16 cellular contexts compared by ENCODE assay signal in genomic region chr3:24765399-24765798, GRCh38.
A peak's percentile ranks its signal among the peaks of the same experiment; 100 is the strongest.
DNase-seq lines count a peak whose midpoint lies in the region; TF ChIP-seq lines count a peak whose summit lies in the region.
"Had no signal": no experiment of that assay in that cellular context is flagged by ENCODE, and none has a peak within 500 bp of the region (broad histone marks: within the 10 kb centered on the region; RNA-seq: fewer than 3 reads in every experiment).

No MANE protein-coding gene starts in this region.

- no peaks in the 10 kb centered on the region for H3K9me2 ChIP-seq in hepatocyte (replicated peaks; ENCODE audit: insufficient read depth)

- peak overlapping the region; percentile 37 for H3K27ac ChIP-seq in hepatocyte
- peak overlapping the region; percentile 95 for H3K27ac ChIP-seq in smooth muscle cell (ENCODE audit: low read depth)
- H3K27ac ChIP-seq: 22Rv1, BLaER1, C4-2B had no signal

- H3K4me2 ChIP-seq in hepatocyte: no peak overlapping the region
- H3K4me2 ChIP-seq in smooth muscle cell: peak overlapping the region; percentile 65
- H3K4me2 ChIP-seq: BLaER1, GM23338 had no signal

- H4K20me1 ChIP-seq in hepatocyte (ENCODE audit: insufficient read depth, poor library complexity, severe bottlenecking) (no peaks in the 10 kb centered on the region), smooth muscle cell (ENCODE audit: low read depth) (no peaks in the 10 kb centered on the region)
- H4K20me1 ChIP-seq: BLaER1 had no signal

- H3K36me3 ChIP-seq in hepatocyte (replicated peaks; ENCODE audit: insufficient read depth, low read depth): no peaks in the 10 kb centered on the region
- H3K36me3 ChIP-seq in smooth muscle cell (ENCODE audit: low read depth): no peaks in the 10 kb centered on the region
- H3K36me3 ChIP-seq: BLaER1 had no signal

- no peak overlapping the region for H2AFZ ChIP-seq in hepatocyte
- no peak overlapping the region for H2AFZ ChIP-seq in smooth muscle cell (ENCODE audit: low read depth)
- H2AFZ ChIP-seq: GM23338 had no signal

- TF ChIP-seq CTCF in hepatocyte (IDR thresholded peaks at IDR 0.05; ENCODE audit: poor library complexity) (no peak), smooth muscle cell (IDR thresholded peaks at IDR 0.05; ENCODE audit: borderline replicate concordance, insufficient read depth, poor library complexity, severe bottlenecking) (no peak)

- peaks cover 13% of the 10 kb centered on the region for H3F3A ChIP-seq in smooth muscle cell (ENCODE audit: low read depth)

- H3K4me3 ChIP-seq in hepatocyte: no peak overlapping the region
- H3K4me3 ChIP-seq in smooth muscle cell: no peak overlapping the region
- H3K4me3 ChIP-seq: BLaER1, GM23338 had no signal

- H3K9me3 ChIP-seq in hepatocyte (ENCODE audit: low read depth) (no peaks in the 10 kb centered on the region), smooth muscle cell (replicated peaks; ENCODE audit: low read depth) (no peaks in the 10 kb centered on the region)
- H3K9me3 ChIP-seq: BLaER1, Caco-2 had no signal

- DNase-seq in NCI-H446 treated with DMSO at 0.1 percent for 48 hours (lab: John Stamatoyannopoulos, UW): peak; percentile 14
- no peak for DNase-seq in NCI-H446 (lab: John Stamatoyannopoulos, UW)
- DNase-seq in hepatocyte (ENCODE audit: low spot score): no peak
- DNase-seq in smooth muscle cell (lab: John Stamatoyannopoulos, UW; ENCODE audit: unreplicated experiment): no peak
- no peak for DNase-seq in NOMO-1 treated with DMSO at 0.1 percent for 48 hours (lab: John Stamatoyannopoulos, UW; ENCODE audit: unreplicated experiment)
- no peak for DNase-seq in activated CD4-positive, alpha-beta T cell treated with anti-CD3 and anti-CD28 coated beads for 4 hours
- DNase-seq: Caco-2; CD4-positive, CD25-positive, alpha-beta regulatory T cell; CD8-positive, alpha-beta T cell; DMS153; DND-41; H9 had no signal

- peak overlapping the region; percentile 35 for H3K9ac ChIP-seq in smooth muscle cell (ENCODE audit: low read depth)
- H3K9ac ChIP-seq: BLaER1 had no signal

- H3K27me3 ChIP-seq in hepatocyte (no peaks in the 10 kb centered on the region), smooth muscle cell (ENCODE audit: low read depth) (no peaks in the 10 kb centered on the region)
- H3K27me3 ChIP-seq: BLaER1 had no signal

- H3K4me1 ChIP-seq in hepatocyte (ENCODE audit: insufficient read depth): peaks cover 6% of the 10 kb centered on the region
- peaks cover 15% of the 10 kb centered on the region for H3K4me1 ChIP-seq in smooth muscle cell (ENCODE audit: low read depth)
- H3K4me1 ChIP-seq: Caco-2 had no signal

- H3K79me2 ChIP-seq in hepatocyte (no peaks in the 10 kb centered on the region), smooth muscle cell (ENCODE audit: low read depth) (no peaks in the 10 kb centered on the region)
